10 cellular contexts compared by ENCODE assay signal in the genomic region with DNA sequence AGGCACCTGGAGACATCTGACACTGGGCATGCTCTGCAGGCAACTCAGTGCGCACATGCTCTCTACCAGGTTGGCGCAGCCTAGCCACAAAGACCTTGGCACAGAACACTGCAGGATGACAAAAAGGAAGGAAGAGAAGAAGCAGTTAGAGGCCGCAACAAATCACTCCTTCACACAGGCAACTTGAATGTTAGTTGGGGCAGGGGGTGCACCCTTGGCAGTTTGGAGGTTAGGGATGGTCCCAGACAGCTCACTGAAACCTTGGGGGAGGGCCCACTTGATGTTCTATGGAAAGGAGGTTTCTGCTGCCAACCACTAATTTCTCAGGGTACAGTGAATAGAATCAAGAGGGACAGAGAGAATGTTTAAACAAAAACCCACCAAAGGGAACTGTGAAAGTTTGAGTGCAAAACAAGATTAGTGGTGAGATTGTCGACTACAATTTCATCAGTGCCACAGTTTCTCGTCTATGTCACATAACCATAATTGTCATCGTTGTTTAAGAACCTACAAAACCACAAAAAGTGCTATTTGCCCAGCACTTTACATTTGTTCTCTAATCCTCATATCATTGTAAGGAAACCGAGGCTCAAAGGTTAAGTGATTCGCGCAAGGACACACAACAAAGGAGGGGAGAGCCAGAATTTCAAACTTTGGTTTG. TPM values are rescaled to one million over a fixed set of nuclear protein-coding genes. Genes with fewer than 3 reads are reported as not detected.
DNase-seq lines count a peak whose midpoint lies in the region; ATAC-seq, FAIRE-seq and TF ChIP-seq lines count a peak whose summit lies in the region.
"Had no signal": no experiment of that assay in that cellular context is flagged by ENCODE, and none has a peak within 500 bp of the region (broad histone marks: within the 10 kb centered on the region; RNA-seq: fewer than 3 reads in every experiment).

No MANE protein-coding gene starts in this region.

- intact Hi-C loops in upper lobe of right lung (cut with DNase I) (no loop called here), ovary (cut with DNase I) (loop anchor here in 1 of 4 donors (10.0 kb wide), 1 partner anchor 47 kb away; the partner anchor contains the start of gene FBXW11)

- TF ChIP-seq CTCF in keratinocyte (optimal IDR thresholded peaks at IDR 0.05 in 1 of 3, IDR thresholded peaks at IDR 0.05 in 1 of 3, conservative IDR thresholded peaks at IDR 0.05 in 1 of 3; ENCODE audit: extremely low read depth in 1 of 3, insufficient read depth in 2 of 3, low read length in 3 of 3) (no peak), upper lobe of right lung (IDR thresholded peaks at IDR 0.05) (no peak), ovary (IDR thresholded peaks at IDR 0.05) (no peak)

- 67 to 70% (median 70%) methylated on average over 9 of the region's 9 CpGs for WGBS in ovary, 3 donors

- H3K9me3 Mint-ChIP-seq in activated CD4-positive, alpha-beta T cell treated with anti-CD3 and anti-CD28 coated beads, Interleukin-2, amount 10 ng/mL, durations not matched to agents 7 days and 5 days: no peaks in the 10 kb centered on the region

- peak overlapping the region; percentile 41 for H3K27ac Mint-ChIP-seq in activated CD4-positive, alpha-beta T cell treated with anti-CD3 and anti-CD28 coated beads, Interleukin-2, amount 10 ng/mL, durations not matched to agents 7 days and 5 days

- TF ChIP-seq EP300 in ovary (IDR thresholded peaks at IDR 0.05): no peak

- CTCF ChIA-PET in activated CD4-positive, alpha-beta T cell treated with anti-CD3 and anti-CD28 coated beads, Interleukin-2, amount 10 ng/mL, durations not matched to agents 7 days and 5 days (lab: Charles Lee): no interaction called here

- POLR2A ChIA-PET in activated CD4-positive, alpha-beta T cell treated with anti-CD3 and anti-CD28 coated beads, Interleukin-2, amount 10 ng/mL, durations not matched to agents 7 days and 5 days (lab: Charles Lee): no interaction called here

- peaks cover 0 to 4% of the 10 kb centered on the region in 2 experiments for H3K36me3 ChIP-seq in keratinocyte (ENCODE audit: control insufficient read depth in 2 of 2, extremely low read depth in 1 of 2, insufficient read depth in 2 of 2, low read length in 2 of 2)
- H3K36me3 ChIP-seq in upper lobe of right lung: no peaks in the 10 kb centered on the region
- H3K36me3 ChIP-seq in ovary: no peaks in the 10 kb centered on the region

- no peak for FAIRE-seq in keratinocyte (lab: Jason Lieb, UNC)

- peak overlapping the region; percentile 23 for H3K9ac ChIP-seq in keratinocyte (ENCODE audit: control insufficient read depth, extremely low read depth, insufficient read depth, low read length)

- H3K79me2 ChIP-seq in keratinocyte (ENCODE audit: control insufficient read depth, insufficient read depth, low read length): peaks cover 85% of the 10 kb centered on the region

- H4K20me1 ChIP-seq in keratinocyte (ENCODE audit: control insufficient read depth, extremely low read depth, insufficient read depth, low read length): peaks cover 7% of the 10 kb centered on the region

- H3K36me3 Mint-ChIP-seq in activated CD4-positive, alpha-beta T cell treated with anti-CD3 and anti-CD28 coated beads, Interleukin-2, amount 10 ng/mL, durations not matched to agents 7 days and 5 days (ENCODE audit: low read depth): peaks cover 2% of the 10 kb centered on the region

- H3K9me3 ChIP-seq in keratinocyte (ENCODE audit: control insufficient read depth, low read depth, low read length) (no peaks in the 10 kb centered on the region), upper lobe of right lung (no peaks in the 10 kb centered on the region), ovary (no peaks in the 10 kb centered on the region)

- no peak for TF ChIP-seq POLR2A in ovary (IDR thresholded peaks at IDR 0.05)

- H3K4me1 Mint-ChIP-seq in activated CD4-positive, alpha-beta T cell treated with anti-CD3 and anti-CD28 coated beads, Interleukin-2, amount 10 ng/mL, durations not matched to agents 7 days and 5 days: peaks cover 35% of the 10 kb centered on the region

- H3K4me3 ChIP-seq in keratinocyte (ENCODE audit: control insufficient read depth in 2 of 3, extremely low read depth in 1 of 3, insufficient read depth in 2 of 3, low read depth in 1 of 3, low read length in 3 of 3) (no peak overlapping the region), upper lobe of right lung (no peak overlapping the region), ovary (no peak overlapping the region)

- H2AFZ ChIP-seq in keratinocyte (ENCODE audit: control insufficient read depth, low read length): no peak overlapping the region

- H3K4me2 ChIP-seq in keratinocyte (ENCODE audit: control insufficient read depth, extremely low read depth, insufficient read depth, low read depth, low read length): peak overlapping the region; percentile 58

- H3K27ac ChIP-seq in keratinocyte (ENCODE audit: control insufficient read depth, insufficient read depth, low read length) (no peak overlapping the region), upper lobe of right lung (no peak overlapping the region), ovary (no peak overlapping the region)
- H3K27ac ChIP-seq: epithelial cell of prostate had no signal

- peaks cover 59% of the 10 kb centered on the region for H3K4me1 ChIP-seq in keratinocyte (ENCODE audit: control insufficient read depth, extremely low read depth, insufficient read depth, low read length)
- H3K4me1 ChIP-seq in upper lobe of right lung: peaks cover 65% of the 10 kb centered on the region
- peaks cover 13% of the 10 kb centered on the region for H3K4me1 ChIP-seq in ovary (ENCODE audit: insufficient read depth)

- no peaks in the 10 kb centered on the region for H3K27me3 Mint-ChIP-seq in activated CD4-positive, alpha-beta T cell treated with anti-CD3 and anti-CD28 coated beads, Interleukin-2, amount 10 ng/mL, durations not matched to agents 7 days and 5 days

- H3K27me3 ChIP-seq in keratinocyte (ENCODE audit: control insufficient read depth, extremely low read depth, insufficient read depth, low read length) (no peaks in the 10 kb centered on the region), upper lobe of right lung (no peaks in the 10 kb centered on the region), ovary (no peaks in the 10 kb centered on the region)

- dilution Hi-C loops in keratinocyte (cut with MboI; ENCODE audit: extremely low pct_ligation_motif_present, low sequenced_read_pairs): no loop called here

- peak; percentile 63 for DNase-seq in activated T-cell treated with anti-CD3 and anti-CD28 coated beads for 48 hours (ENCODE audit: low read depth)
- DNase-seq in activated T-cell treated with anti-CD3 and anti-CD28 coated beads, Interleukin-2, amount 50 U/mL, for 1 hour: no peak
- DNase-seq in activated CD4-positive, alpha-beta T cell treated with anti-CD3 and anti-CD28 coated beads, Interleukin-2, amount 10 ng/mL, durations not matched to agents 7 days and 5 days: peak; percentile 15
- no peak for DNase-seq in keratinocyte (ENCODE audit: low read depth, low spot score)
- DNase-seq in upper lobe of right lung: no peak
- DNase-seq in ovary: no peak
- DNase-seq in islet precursor cell: no peak
- no peak for DNase-seq in HT-29 (ENCODE audit: low spot score)
- DNase-seq: NCI-H1694 had no signal

- H3K9me1 ChIP-seq in keratinocyte (ENCODE audit: control insufficient read depth, extremely low read depth, insufficient read depth, low read length): peaks cover 10% of the 10 kb centered on the region

- no peak overlapping the region for H3K4me3 Mint-ChIP-seq in activated CD4-positive, alpha-beta T cell treated with anti-CD3 and anti-CD28 coated beads, Interleukin-2, amount 10 ng/mL, durations not matched to agents 7 days and 5 days

- peak; percentile 22 for ATAC-seq in upper lobe of right lung

RNA-seq across cellular contexts. Expression of gene FBXW11, which starts 48.7 kb away (rescaled TPM):
- 10 to 100 TPM; 27.3 to 27.5 TPM for total RNA-seq in activated CD4-positive, alpha-beta T cell treated with anti-CD3 and anti-CD28 coated beads, Interleukin-2, amount 10 ng/mL, durations not matched to agents 7 days and 5 days
- polyA plus RNA-seq in keratinocyte (36.5 to 48.4 TPM (median 44.0 TPM) in 3 replicates), ovary (10 to 100 TPM; 20.5 to 70.0 TPM)
- 26.6 TPM for polyA plus RNA-seq in keratinocyte (2011; ENCODE audit: low read depth)
- 34.3 and 54.3 TPM in 2 replicates for polyA plus RNA-seq in keratinocyte (2011; cell fraction: cytosol; rRNA removed)
- polyA plus RNA-seq in keratinocyte (2011; cell fraction: nucleus; rRNA removed): 40.9 and 43.3 TPM in 2 replicates
- polyA plus RNA-seq in keratinocyte (2012; ENCODE audit: low replicate concordance): 28.3 and 28.4 TPM in 2 replicates
- polyA minus RNA-seq in keratinocyte: 57.7 to 102 TPM (median 100 TPM) in 3 replicates
- 58.7 TPM for polyA minus RNA-seq in keratinocyte (2011; cell fraction: cytosol; rRNA and poly(A)+ RNA removed)
- 35.9 and 69.2 TPM in 2 replicates for polyA minus RNA-seq in keratinocyte (2011; cell fraction: nucleus; rRNA and poly(A)+ RNA removed)
- total RNA-seq in upper lobe of right lung (61.8 TPM), ovary (10 to 100 TPM; 49.8 to 73.4 (median 53.0) TPM)
- 30.4 and 33.4 TPM in 2 replicates for total RNA-seq in HT-29 (2014; rRNA removed; shearing (Covaris generic))

Comparison
In these comparisons a context has a peak if more than half of its experiments do, and no peak if none do; other contexts are left out.
1. DNase-seq: peak in activated T-cell treated with anti-CD3 and anti-CD28 coated beads for 48 hours (single experiment) and activated CD4-positive, alpha-beta T cell treated with anti-CD3 and anti-CD28 coated beads, Interleukin-2, amount 10 ng/mL, durations not matched to agents 7 days and 5 days (single experiment); none in activated T-cell treated with anti-CD3 and anti-CD28 coated beads, Interleukin-2, amount 50 U/mL, for 1 hour (single experiment), keratinocyte (single experiment), upper lobe of right lung (single experiment), ovary (0 of 5), islet precursor cell (single experiment) and HT-29 (single experiment).